In the genomic region with DNA sequence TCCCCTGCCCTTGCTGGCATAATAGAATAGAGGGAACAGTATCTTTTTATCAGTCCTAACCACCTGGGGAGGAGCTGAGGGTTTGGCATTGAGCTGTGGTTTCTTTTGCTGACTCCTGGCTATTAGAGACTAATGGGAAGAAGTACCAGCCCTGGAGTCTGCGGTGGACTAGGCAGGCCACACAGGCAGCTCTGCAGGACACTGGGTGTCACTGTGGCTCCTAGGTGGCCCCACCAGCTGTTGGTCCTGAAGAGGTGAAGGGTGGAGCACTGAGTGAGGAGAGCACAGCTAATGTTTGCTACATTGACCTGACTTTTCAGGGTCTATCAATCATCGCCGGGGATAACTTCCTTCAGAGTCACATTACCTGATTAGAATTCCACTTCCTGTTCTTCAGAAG, we compare ENCODE assay signal across 16 cellular contexts. TPM values are rescaled to one million over a fixed set of nuclear protein-coding genes. Genes with fewer than 3 reads are reported as not detected.
DNase-seq lines count a peak whose midpoint lies in the region; ATAC-seq and TF ChIP-seq lines count a peak whose summit lies in the region.
"Had no signal": no experiment of that assay in that cellular context is flagged by ENCODE, and none has a peak within 500 bp of the region (broad histone marks: within the 10 kb centered on the region; RNA-seq: fewer than 3 reads in every experiment).

No MANE protein-coding gene starts in this region.

- H3K9me3 ChIP-seq in SJCRH30 (replicated peaks): no peaks in the 10 kb centered on the region
- H3K9me3 ChIP-seq in neural progenitor cell (ENCODE audit: low read depth): no peaks in the 10 kb centered on the region
- H3K9me3 ChIP-seq: BE2C, SK-N-SH had no signal

- H3K36me3 ChIP-seq in SJCRH30 (no peaks in the 10 kb centered on the region), neural progenitor cell (no peaks in the 10 kb centered on the region)
- H3K36me3 ChIP-seq: BE2C had no signal

- H3K27me3 Mint-ChIP-seq in neural progenitor cell (ENCODE audit: insufficient read depth, low read depth) (peaks cover 2% of the 10 kb centered on the region), glutamatergic neuron (ENCODE audit: unreplicated experiment) (peaks cover 2% of the 10 kb centered on the region)

- peak overlapping the region; percentile 65 for H3K27ac Mint-ChIP-seq in neural progenitor cell
- H3K27ac Mint-ChIP-seq in glutamatergic neuron (ENCODE audit: unreplicated experiment): no peak overlapping the region
- H3K27ac Mint-ChIP-seq: CD4-positive, alpha-beta memory T cell; GM23338 had no signal

- no peaks in the 10 kb centered on the region for H4K20me1 ChIP-seq in neural progenitor cell (ENCODE audit: low read depth)

- H3K9me3 Mint-ChIP-seq in neural progenitor cell (peaks cover 6% of the 10 kb centered on the region), glutamatergic neuron (ENCODE audit: unreplicated experiment) (no peaks in the 10 kb centered on the region)
- H3K9me3 Mint-ChIP-seq: GM23338 had no signal

- no peaks in the 10 kb centered on the region for H3K79me2 ChIP-seq in neural progenitor cell (ENCODE audit: low read depth)

- DNase-seq in HuH-7 (ENCODE audit: low spot score): peak; percentile 14
- peak; percentile 45 to 55 for DNase-seq in SJCRH30
- DNase-seq in epithelial cell of proximal tubule (ENCODE audit: low read depth): no peak
- DNase-seq in neural progenitor cell (ENCODE audit: low spot score): no peak
- no peak for DNase-seq in NCI-H82 treated with DMSO at 0.1 percent for 48 hours (lab: John Stamatoyannopoulos, UW; ENCODE audit: unreplicated experiment)
- no peak for DNase-seq in GDM1 (lab: John Stamatoyannopoulos, UW)
- no peak for DNase-seq in glutamatergic neuron
- DNase-seq: BE2C; CD4-positive, alpha-beta memory T cell; Kasumi-1; NCI-H1436 treated with DMSO at 0.1 percent for 48 hours; NCI-H2081; NCI-H510A treated with DMSO at 0.1 percent for 48 hours; SK-N-SH had no signal

- peak; percentile 31 for TF ChIP-seq CTCF in epithelial cell of proximal tubule (conservative IDR thresholded peaks at IDR 0.05; ENCODE audit: low read depth, low read length)
- no peak for TF ChIP-seq CTCF in neural progenitor cell (IDR thresholded peaks at IDR 0.05)
- no peak for TF ChIP-seq CTCF in glutamatergic neuron (IDR thresholded peaks at IDR 0.05; ENCODE audit: partially characterized antibody, unreplicated experiment)

- no peak overlapping the region for H3K27ac ChIP-seq in SJCRH30
- H3K27ac ChIP-seq in neural progenitor cell: no peak overlapping the region

- H3F3A ChIP-seq in neural progenitor cell (ENCODE audit: low read depth): no peaks in the 10 kb centered on the region

- H3K4me2 ChIP-seq in neural progenitor cell: no peak overlapping the region
- H3K4me2 ChIP-seq: GM23338, SK-N-SH had no signal

- H3K36me3 Mint-ChIP-seq in neural progenitor cell (no peaks in the 10 kb centered on the region), glutamatergic neuron (ENCODE audit: unreplicated experiment) (no peaks in the 10 kb centered on the region)
- H3K36me3 Mint-ChIP-seq: CD4-positive, alpha-beta memory T cell had no signal

- H3K4me3 Mint-ChIP-seq in neural progenitor cell (no peak overlapping the region), glutamatergic neuron (ENCODE audit: unreplicated experiment) (no peak overlapping the region)
- H3K4me3 Mint-ChIP-seq: CD4-positive, alpha-beta memory T cell; GM23338 had no signal

- H3K9ac ChIP-seq in neural progenitor cell: no peak overlapping the region
- H3K9ac ChIP-seq: SK-N-SH had no signal

- ATAC-seq in GM18519 (IDR thresholded peaks at IDR 0.05; ENCODE audit: low FRiP score, unreplicated experiment): no peak
- ATAC-seq: GM23338 had no signal

- H3K27me3 ChIP-seq in SJCRH30 (no peaks in the 10 kb centered on the region), neural progenitor cell (no peaks in the 10 kb centered on the region)
- H3K27me3 ChIP-seq: BE2C had no signal

- H3K4me1 ChIP-seq in SJCRH30 (no peaks in the 10 kb centered on the region), neural progenitor cell (no peaks in the 10 kb centered on the region)
- H3K4me1 ChIP-seq: BE2C had no signal

- H3K4me3 ChIP-seq in SJCRH30 (no peak overlapping the region), epithelial cell of proximal tubule (ENCODE audit: low read depth, low read length) (no peak overlapping the region), neural progenitor cell (no peak overlapping the region)
- H3K4me3 ChIP-seq: GM23338 had no signal

- H3K4me1 Mint-ChIP-seq in neural progenitor cell (peaks cover 5% of the 10 kb centered on the region), glutamatergic neuron (ENCODE audit: low read depth, unreplicated experiment) (no peaks in the 10 kb centered on the region)
- H3K4me1 Mint-ChIP-seq: CD4-positive, alpha-beta memory T cell had no signal

- H2AFZ ChIP-seq in neural progenitor cell (replicated peaks): no peak overlapping the region
- H2AFZ ChIP-seq: GM23338 had no signal

RNA-seq across cellular contexts. Expression of gene GPC4, which starts 52.8 kb away (rescaled TPM):
- total RNA-seq in SJCRH30 (2014; rRNA removed; shearing (Covaris generic)): 7.6 and 7.9 TPM in 2 replicates
- total RNA-seq in epithelial cell of proximal tubule (8.0 and 14.2 TPM in 2 replicates), neural progenitor cell (ENCODE audit: low replicate concordance) (17.7 and 23.6 TPM in 2 replicates), glutamatergic neuron (ENCODE audit: unreplicated experiment) (32.8 TPM)
- total RNA-seq: CD4-positive, alpha-beta memory T cell had no signal

Comparison
In these comparisons a context has a peak if more than half of its experiments do, and no peak if none do; other contexts are left out.
1. DNase-seq: peak in HuH-7 (single experiment) and SJCRH30 (2 of 2); none in epithelial cell of proximal tubule (single experiment), neural progenitor cell (single experiment), NCI-H82 treated with DMSO at 0.1 percent for 48 hours (single experiment), GDM1 (single experiment) and glutamatergic neuron (single experiment).